ENCODE assay signal across 2 cellular contexts in genomic region chr19:5691205-5691929, GRCh38.
TF ChIP-seq lines count a peak whose summit lies in the region.

No MANE protein-coding gene starts in this region.

TF ChIP-seq in HEK293, 187 proteins besides CTCF, POLR2A, EP300 and RAD21 (continued from another document):
- no peak for TF ChIP-seq ZNF37A (tag by site-specific recombination; IDR thresholded peaks at IDR 0.05)
- peak; percentile 55 for TF ChIP-seq ZNF394 (tag by site-specific recombination; IDR thresholded peaks at IDR 0.05; ENCODE audit: borderline replicate concordance)
TF ChIP-seq in HEK293: peak in this region for 22.

TF ChIP-seq in K562, 482 proteins besides CTCF, POLR2A, EP300 and RAD21 (continued from another document and continues in another):
- TF ChIP-seq ETV6 (IDR thresholded peaks at IDR 0.05; ENCODE audit: borderline replicate concordance in 1 of 2, low read depth in 2 of 2, low read length in 1 of 2) = no peak
- no peak for TF ChIP-seq ETV6 (CRISPR knock-in tag; IDR thresholded peaks at IDR 0.05; ENCODE audit: borderline replicate concordance)
- TF ChIP-seq NCOA4 (IDR thresholded peaks at IDR 0.05; ENCODE audit: partially characterized antibody) = no peak
- no peak for TF ChIP-seq ZNF212 (CRISPR knock-in tag; IDR thresholded peaks at IDR 0.05)
- TF ChIP-seq FOS (IDR thresholded peaks at IDR 0.05; ENCODE audit: extremely low read depth, insufficient read length) = no peak
- TF ChIP-seq ETV1 (tag; conservative IDR thresholded peaks at IDR 0.05; ENCODE audit: low read depth) = no peak
- no peak for TF ChIP-seq SFPQ (IDR thresholded peaks at IDR 0.05; ENCODE audit: low read depth, low read length)
- TF ChIP-seq ETS1 (conservative IDR thresholded peaks at IDR 0.05; ENCODE audit: control insufficient read depth, low read depth, low read length) = no peak; the same call in 1 of the 2 replicates
- no peak for TF ChIP-seq HMG20A (CRISPR knock-in tag; conservative IDR thresholded peaks at IDR 0.05)
- peak; percentile 71; the same call in 1 of the 2 replicates for TF ChIP-seq PATZ1 (CRISPR knock-in tag; IDR thresholded peaks at IDR 0.05; ENCODE audit: borderline replicate concordance)
- TF ChIP-seq WHSC1 (IDR thresholded peaks at IDR 0.05; ENCODE audit: low read length) = no peak
- no peak for TF ChIP-seq RBM39 (optimal IDR thresholded peaks at IDR 0.05; ENCODE audit: low read depth, low read length)
- no peak for TF ChIP-seq DPF2 (IDR thresholded peaks at IDR 0.05)
- TF ChIP-seq SUPT5H (IDR thresholded peaks at IDR 0.05) = peak; percentile 42
- TF ChIP-seq TBP (optimal IDR thresholded peaks at IDR 0.05; ENCODE audit: low read depth, low read length) = no peak
- TF ChIP-seq PRDM10 (IDR thresholded peaks at IDR 0.05; ENCODE audit: partially characterized antibody) = no peak
- no peak for TF ChIP-seq FOXJ2 (tag; IDR thresholded peaks at IDR 0.05)
- peak; percentile 59; the same call in 1 of the 2 replicates for TF ChIP-seq RUNX1 (IDR thresholded peaks at IDR 0.05; ENCODE audit: low read depth)
- TF ChIP-seq CREB1 (IDR thresholded peaks at IDR 0.05) = no peak
- no peak for TF ChIP-seq CREB1 (CRISPR knock-in tag; IDR thresholded peaks at IDR 0.05)
- TF ChIP-seq ZNF644 (tag; IDR thresholded peaks at IDR 0.05; ENCODE audit: low read depth) = no peak
- no peak for TF ChIP-seq GTF2E2 (tag; IDR thresholded peaks at IDR 0.05)
- TF ChIP-seq HES1 (IDR thresholded peaks at IDR 0.05; ENCODE audit: low read depth) = no peak
- TF ChIP-seq RAD51 (IDR thresholded peaks at IDR 0.05; ENCODE audit: borderline replicate concordance, low read depth) = no peak
- TF ChIP-seq RBFOX2 (IDR thresholded peaks at IDR 0.05; ENCODE audit: low read depth, low read length) = no peak
- TF ChIP-seq ILF3 (IDR thresholded peaks at IDR 0.05; ENCODE audit: borderline replicate concordance) = no peak
- no peak for TF ChIP-seq SIN3B (IDR thresholded peaks at IDR 0.05; ENCODE audit: low read depth)
- TF ChIP-seq NFE2L1 (tag; IDR thresholded peaks at IDR 0.05; ENCODE audit: borderline replicate concordance, low read depth) = no peak
- no peak for TF ChIP-seq MGA (IDR thresholded peaks at IDR 0.05)
- peak; percentile 76; the same call in 1 of the 2 replicates for TF ChIP-seq CBX1 (IDR thresholded peaks at IDR 0.05; ENCODE audit: low read depth)
- no peak for TF ChIP-seq NRF1 (conservative IDR thresholded peaks at IDR 0.05 in 1 of 2, IDR thresholded peaks at IDR 0.05 in 1 of 2)
- no peak for TF ChIP-seq TAF9B (IDR thresholded peaks at IDR 0.05; ENCODE audit: partially characterized antibody)
- TF ChIP-seq CBFB (CRISPR knock-in tag; IDR thresholded peaks at IDR 0.05) = no peak
- no peak for TF ChIP-seq BRF1 (IDR thresholded peaks at IDR 0.05; ENCODE audit: borderline replicate concordance, extremely low read depth, insufficient read length)
- 0 out of 2 replicates have a peak, but pooled peaks have one; percentile 67 for TF ChIP-seq ZNF589 (CRISPR knock-in tag; IDR thresholded peaks at IDR 0.05; ENCODE audit: low read depth)
- no peak for TF ChIP-seq BACH1 (tag; IDR thresholded peaks at IDR 0.05)
- no peak for TF ChIP-seq TFE3 (CRISPR knock-in tag; IDR thresholded peaks at IDR 0.05)
- TF ChIP-seq SMARCA4 (IDR thresholded peaks at IDR 0.05) = no peak
